8 cellular contexts compared by ENCODE assay signal in the genomic region with DNA sequence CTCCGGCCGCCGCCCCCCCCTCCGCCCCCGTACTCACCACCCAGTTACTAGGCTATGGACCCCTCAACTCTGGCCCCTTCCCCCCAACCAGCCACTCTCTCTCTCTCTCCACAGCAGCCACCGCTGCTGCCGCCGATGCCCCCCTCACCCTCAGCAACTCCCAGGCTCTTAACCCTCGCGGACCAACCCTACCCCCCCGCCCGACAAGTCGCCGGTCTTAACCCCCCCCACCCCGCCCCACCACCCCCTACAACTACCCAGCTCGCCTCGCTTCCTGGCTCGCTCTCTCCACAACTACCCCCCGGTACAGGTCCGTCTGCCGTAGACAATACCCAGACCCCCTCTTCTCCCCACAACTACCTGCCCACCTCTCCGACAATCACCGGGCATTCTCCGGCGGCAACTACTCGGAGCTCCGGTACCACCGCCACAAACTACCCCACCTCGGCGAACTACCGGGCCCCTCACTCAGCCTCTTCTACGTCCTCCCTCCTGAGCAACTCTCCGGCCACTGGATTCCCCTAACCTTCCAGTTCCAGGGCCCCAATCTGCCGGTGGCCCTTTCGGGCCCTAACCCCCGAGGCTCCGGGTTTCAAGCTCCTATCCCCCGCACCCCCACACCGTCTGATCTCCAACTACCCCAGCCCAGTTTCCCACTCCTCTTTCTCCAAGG. TPM values are rescaled to one million over a fixed set of nuclear protein-coding genes. Genes with fewer than 3 reads are reported as not detected.
DNase-seq lines count a peak whose midpoint lies in the region; ATAC-seq and FAIRE-seq lines count a peak whose summit lies in the region.

No MANE protein-coding gene starts in this region.

- no peaks in the 10 kb centered on the region for H3K27me3 ChIP-seq in SJCRH30
- H3K27me3 ChIP-seq in muscle layer of colon (ENCODE audit: control insufficient read depth in 1 of 2, insufficient read depth in 2 of 2, low read length in 2 of 2): no peaks in the 10 kb centered on the region

- no peak for DNase-seq in GM19239 (ENCODE audit: insufficient read length, low spot score)
- no peak for DNase-seq in SJCRH30
- DNase-seq in ecto neural progenitor cell (ENCODE audit: low spot score): peak; percentile 68
- DNase-seq in putamen (ENCODE audit: low spot score): no peak
- DNase-seq in NCI-H446 (lab: John Stamatoyannopoulos, UW): no peak
- no peak for DNase-seq in 8988T

- H3K4me3 ChIP-seq in SJCRH30 (peak overlapping the region; percentile 75), muscle layer of colon (ENCODE audit: low read depth in 1 of 2, low read length in 2 of 2) (peak overlapping the region; percentile 90 to 99)

- H3K9ac ChIP-seq in muscle layer of colon (ENCODE audit: low read length): peak overlapping the region; percentile 97

- H3K4me1 ChIP-seq in SJCRH30: 0 out of 2 replicates have a peak, but pooled peaks cover 4% of the 10 kb centered on the region
- peaks cover 42% of the 10 kb centered on the region for H3K4me1 ChIP-seq in muscle layer of colon (ENCODE audit: insufficient read depth, low read length)

- peak overlapping the region; percentile 40 for H3K27ac ChIP-seq in SJCRH30
- peak overlapping the region; percentile 98 for H3K27ac ChIP-seq in muscle layer of colon (ENCODE audit: low read depth, low read length)

- no peak for ATAC-seq in HG03432 (IDR thresholded peaks at IDR 0.05; ENCODE audit: unreplicated experiment)

- no peaks in the 10 kb centered on the region for H3K9me3 ChIP-seq in SJCRH30 (replicated peaks)
- H3K9me3 ChIP-seq in muscle layer of colon (ENCODE audit: low read length): no peaks in the 10 kb centered on the region

- H3K36me3 ChIP-seq in SJCRH30 (peaks cover 11% of the 10 kb centered on the region; the same call in 1 of the 2 replicates), muscle layer of colon (ENCODE audit: insufficient read depth, low read length) (peaks cover 37% of the 10 kb centered on the region)

- peak; percentile 45 for FAIRE-seq in GM19239 (lab: Jason Lieb, UNC)

RNA-seq across cellular contexts. Expression of gene PHF23, which starts 0.7 kb away (rescaled TPM):
- total RNA-seq in SJCRH30 (2014; rRNA removed; shearing (Covaris generic)): 28.7 and 30.9 TPM in 2 replicates

RNA-seq across cellular contexts. Expression of gene GABARAP, which starts 3.7 kb away (rescaled TPM):
- total RNA-seq in SJCRH30 (2014; rRNA removed; shearing (Covaris generic)): 139 and 141 TPM in 2 replicates

RNA-seq across cellular contexts. Expression of gene DVL2, which starts 4.2 kb away (rescaled TPM):
- total RNA-seq in SJCRH30 (2014; rRNA removed; shearing (Covaris generic)): 33.4 and 39.0 TPM in 2 replicates

RNA-seq across cellular contexts. Expression of gene CTDNEP1, which starts 13.0 kb away (rescaled TPM):
- total RNA-seq in SJCRH30 (2014; rRNA removed; shearing (Covaris generic)): 36.1 and 36.9 TPM in 2 replicates

RNA-seq across cellular contexts. Expression of gene ELP5, which starts 13.5 kb away (rescaled TPM):
- total RNA-seq in SJCRH30 (2014; rRNA removed; shearing (Covaris generic)): 39.6 and 43.8 TPM in 2 replicates
